17 cellular contexts compared by ENCODE assay signal in genomic region chr20:38471245-38471644, GRCh38. TPM values are rescaled to one million over a fixed set of nuclear protein-coding genes. Genes with fewer than 3 reads are reported as not detected.
DNase-seq lines count a peak whose midpoint lies in the region; ATAC-seq, FAIRE-seq and TF ChIP-seq lines count a peak whose summit lies in the region.
"Had no signal": no experiment of that assay in that cellular context is flagged by ENCODE, and none has a peak within 500 bp of the region (broad histone marks: within the 10 kb centered on the region; RNA-seq: fewer than 3 reads in every experiment).

No MANE protein-coding gene starts in this region.

- H2BK120ac ChIP-seq in H1 (replicated peaks; ENCODE audit: low read depth, low read length), result no peak overlapping the region
- no peak overlapping the region for H2BK120ac ChIP-seq in neuronal stem cell (ENCODE audit: low read depth, low read length)

- H3K4me3 Mint-ChIP-seq in CD8-positive, alpha-beta memory T cell, result peak overlapping the region in 4 of 7 donors; percentile 38 to 60 (median 42)
- peak overlapping the region in 3 of 4 donors; percentile 5 to 38 (median 23) for H3K4me3 Mint-ChIP-seq in IgD-negative memory B cell

- WGBS in H1 (ENCODE audit: extremely low coverage in 1 of 2, insufficient coverage in 1 of 2, insufficient read length in 1 of 2, insufficient replicate concordance in 2 of 2, low coverage in 1 of 2, low lambda C conversion rate in 2 of 2, missing lambda C conversion rate in 1 of 2), 2 experiments, result 92% methylated on average over 1 of the region's 1 CpG; no CpG with 5 or more reads in 1 of the 2 experiments
- no CpG with 5 or more reads among the region's 1 CpG for WGBS in neuronal stem cell (ENCODE audit: extremely low coverage in 2 of 2, insufficient read length in 2 of 2, insufficient replicate concordance in 1 of 2), 2 donors
- 83 to 86% methylated on average over 1 of the region's 1 CpG for WGBS in esophagus squamous epithelium, 2 donors

- H3K4me1 ChIP-seq in CD8-positive, alpha-beta memory T cell (ENCODE audit: insufficient read depth, low read length), result peaks cover 29% of the 10 kb centered on the region
- H3K4me1 ChIP-seq in H1 (replicated peaks in 1 of 4; ENCODE audit: control insufficient read depth in 3 of 4, insufficient read depth in 4 of 4, low read length in 3 of 4), result peaks cover 0 to 8% (median 4%) of the 10 kb centered on the region in 4 experiments; a peak in 6 of 7 replicates
- peaks cover 5 to 14% of the 10 kb centered on the region in 2 donors for H3K4me1 ChIP-seq in neuronal stem cell (ENCODE audit: control insufficient read depth in 2 of 2, insufficient read depth in 1 of 2, low read depth in 1 of 2, low read length in 2 of 2)
- peaks cover 16 to 37% (median 21%) of the 10 kb centered on the region in 3 donors for H3K4me1 ChIP-seq in esophagus squamous epithelium
- H3K4me1 ChIP-seq: BE2C had no signal

- peaks cover 0 to 4% of the 10 kb centered on the region in 2 donors for H3K27me3 Mint-ChIP-seq in CD8-positive, alpha-beta memory T cell
- no peaks in the 10 kb centered on the region for H3K27me3 Mint-ChIP-seq in IgD-negative memory B cell

- H3K79me1 ChIP-seq in H1 (ENCODE audit: low read depth, low read length) (peaks cover 11% of the 10 kb centered on the region; the same call in 1 of the 2 replicates), neuronal stem cell (ENCODE audit: low read depth, low read length) (peaks cover under 1% of the 10 kb centered on the region)

- no peak overlapping the region for H3K23ac ChIP-seq in H1 (ENCODE audit: insufficient read length)
- no peak overlapping the region for H3K23ac ChIP-seq in neuronal stem cell (ENCODE audit: low read depth, low read length, poor library complexity)

- H3K4me2 ChIP-seq in H1 (ENCODE audit: insufficient read depth in 1 of 2, low read depth in 2 of 2, low read length in 2 of 2), result peak overlapping the region in 1 of 2 experiments; percentile 66; a peak in 1 of 4 replicates
- no peak overlapping the region for H3K4me2 ChIP-seq in neuronal stem cell (ENCODE audit: insufficient read depth, low read length, poor library complexity, severe bottlenecking)

- H3K9me3 Mint-ChIP-seq in CD8-positive, alpha-beta memory T cell, result no peaks in the 10 kb centered on the region
- no peaks in the 10 kb centered on the region for H3K9me3 Mint-ChIP-seq in IgD-negative memory B cell
- H3K9me3 Mint-ChIP-seq: activated T-cell treated with anti-CD3 and anti-CD28 coated beads, Interleukin-2, amount 50 U/mL, for 72 hours; HFFc6 had no signal

- H2BK20ac ChIP-seq in H1 (ENCODE audit: low read length), result no peak overlapping the region

- no peak overlapping the region for H2BK12ac ChIP-seq in H1 (ENCODE audit: low read depth, low read length)
- no peak overlapping the region for H2BK12ac ChIP-seq in neuronal stem cell (ENCODE audit: low read length)

- H3K18ac ChIP-seq in H1 (ENCODE audit: extremely low read depth, low read length), result no peak overlapping the region
- no peak overlapping the region for H3K18ac ChIP-seq in neuronal stem cell (ENCODE audit: low read length)

- intact Hi-C loops in esophagus squamous epithelium (cut with DNase I), result no loop called here

- FAIRE-seq in H1 (lab: Jason Lieb, UNC), result no peak

- H2BK15ac ChIP-seq in H1 (ENCODE audit: low read length) (peak overlapping the region; percentile 10; the same call in 1 of the 2 replicates), neuronal stem cell (ENCODE audit: low read length) (no peak overlapping the region)

- DNase-seq in CD8-positive, alpha-beta memory T cell, result no peak
- DNase-seq in H1 (ENCODE audit: low read depth in 1 of 2, low spot score in 2 of 2), result no peak
- DNase-seq in neuronal stem cell (ENCODE audit: low spot score), result no peak
- no peak for DNase-seq in esophagus squamous epithelium (lab: John Stamatoyannopoulos, UW)
- no peak for DNase-seq in kidney glomerular epithelial cell (lab: John Stamatoyannopoulos, UW)
- no peak for DNase-seq in MV-4-11 (lab: John Stamatoyannopoulos, UW)
- DNase-seq: activated CD4-positive, alpha-beta T cell treated with anti-CD3 and anti-CD28 coated beads for 4 hours; activated T-cell treated with anti-CD3 and anti-CD28 coated beads, Interleukin-2, amount 50 U/mL, for 72 hours; anterior cingulate cortex; BE2C; HFFc6; midbrain; NCI-H2029; NCI-H69 had no signal

- peak overlapping the region; percentile 63 for H2AFZ ChIP-seq in H1 (ENCODE audit: low read length)
- peak overlapping the region; percentile 86 for H2AFZ ChIP-seq in neuronal stem cell (ENCODE audit: low read length)

- no peak overlapping the region for H3K4me3 ChIP-seq in CD8-positive, alpha-beta memory T cell (ENCODE audit: low read length)
- no peak overlapping the region for H3K4me3 ChIP-seq in H1 (ENCODE audit: extremely low read depth in 1 of 4, insufficient read depth in 2 of 4, low read depth in 3 of 4, low read length in 4 of 4)
- H3K4me3 ChIP-seq in neuronal stem cell (ENCODE audit: low read length in 2 of 2), result no peak overlapping the region
- H3K4me3 ChIP-seq in esophagus squamous epithelium, result no peak overlapping the region

- no peak overlapping the region for H3K9ac ChIP-seq in H1 (replicated peaks in 1 of 4; ENCODE audit: extremely low read depth in 1 of 4, low read depth in 3 of 4, low read length in 3 of 4)
- no peak overlapping the region for H3K9ac ChIP-seq in neuronal stem cell (ENCODE audit: low read depth, low read length, poor library complexity)

- H2BK5ac ChIP-seq in H1 (ENCODE audit: low read depth, low read length), result no peak overlapping the region
- H2BK5ac ChIP-seq in neuronal stem cell (ENCODE audit: low read length), result no peak overlapping the region

- TF ChIP-seq CTCF in H1 (IDR thresholded peaks at IDR 0.05; ENCODE audit: control extremely low read depth in 1 of 3, insufficient read depth in 1 of 3, low read depth in 1 of 3, low read length in 3 of 3) (no peak), esophagus squamous epithelium (IDR thresholded peaks at IDR 0.05) (no peak)

- no peak for TF ChIP-seq RAD21 in H1 (IDR thresholded peaks at IDR 0.05 in 1 of 2, conservative IDR thresholded peaks at IDR 0.05 in 1 of 2; ENCODE audit: low read depth in 2 of 2, low read length in 2 of 2)

- POLR2A ChIA-PET in CD8-positive, alpha-beta memory T cell (lab: Charles Lee), result no interaction called here
- POLR2A ChIA-PET in H1 (lab: Charles Lee; ENCODE audit: partially characterized antibody), result interaction anchor here (1.1 to 7.0 kb wide), 3 partner anchors 23 to 132 kb away, joined by 5 to 73 read pairs (median 18); partner anchors contain the start of gene SNHG17

- TF ChIP-seq POLR2A in H1 (IDR thresholded peaks at IDR 0.05; ENCODE audit: control extremely low read depth in 1 of 2, low read depth in 2 of 2, low read length in 2 of 2) (no peak), esophagus squamous epithelium (IDR thresholded peaks at IDR 0.05) (no peak)

- ATAC-seq in GM18907 (IDR thresholded peaks at IDR 0.05; ENCODE audit: unreplicated experiment), result no peak
- ATAC-seq: activated T-cell treated with anti-CD3 and anti-CD28 coated beads, Interleukin-2, amount 50 U/mL, for 72 hours had no signal

- peaks cover 0 to 22% (median 0%) of the 10 kb centered on the region in 3 donors for H3K36me3 Mint-ChIP-seq in CD8-positive, alpha-beta memory T cell
- H3K36me3 Mint-ChIP-seq in IgD-negative memory B cell, result no peaks in the 10 kb centered on the region

- no peak overlapping the region for H3K4ac ChIP-seq in H1 (replicated peaks; ENCODE audit: insufficient read length, low read depth, low read length)
- no peak overlapping the region for H3K4ac ChIP-seq in neuronal stem cell (ENCODE audit: low read length)

- H3K9me3 ChIP-seq in CD8-positive, alpha-beta memory T cell (ENCODE audit: low read length), result no peaks in the 10 kb centered on the region
- H3K9me3 ChIP-seq in H1 (ENCODE audit: insufficient read depth in 2 of 2, low read depth in 1 of 2, low read length in 1 of 2) (no peaks in the 10 kb centered on the region), neuronal stem cell (replicated peaks in 1 of 2; ENCODE audit: control insufficient read depth in 2 of 2, insufficient read depth in 1 of 2, low read depth in 1 of 2, low read length in 2 of 2) (no peaks in the 10 kb centered on the region), esophagus squamous epithelium (no peaks in the 10 kb centered on the region)
- H3K9me3 ChIP-seq: BE2C, prostate gland had no signal

- H3K14ac ChIP-seq in H1 (ENCODE audit: insufficient read length), result no peak overlapping the region
- no peak overlapping the region for H3K14ac ChIP-seq in neuronal stem cell (ENCODE audit: low read length)

- H3K27ac Mint-ChIP-seq in CD8-positive, alpha-beta memory T cell, result peak overlapping the region in 7 of 8 donors; percentile 14 to 96 (median 89)
- H3K27ac Mint-ChIP-seq in IgD-negative memory B cell, result peak overlapping the region in 1 of 3 donors; percentile 68
- H3K27ac Mint-ChIP-seq: HFFc6 had no signal

- H3K23me2 ChIP-seq in H1 (ENCODE audit: low read depth, low read length), result peaks cover 5% of the 10 kb centered on the region

- H3K36me3 ChIP-seq in CD8-positive, alpha-beta memory T cell (ENCODE audit: insufficient read depth, low read length), result no peaks in the 10 kb centered on the region
- H3K36me3 ChIP-seq in H1 (ENCODE audit: control insufficient read depth in 2 of 4, insufficient read depth in 4 of 4, low read length in 3 of 4) (no peaks in the 10 kb centered on the region), neuronal stem cell (replicated peaks in 1 of 2; ENCODE audit: control insufficient read depth in 2 of 2, insufficient read depth in 2 of 2, low read length in 2 of 2) (peaks cover 0 to 7% of the 10 kb centered on the region in 2 donors), esophagus squamous epithelium (no peaks in the 10 kb centered on the region)
- H3K36me3 ChIP-seq: BE2C, prostate gland had no signal

- no peak for TF ChIP-seq EP300 in H1 (IDR thresholded peaks at IDR 0.05; ENCODE audit: borderline replicate concordance in 1 of 2, low read depth in 2 of 2, low read length in 2 of 2)

- H2AK5ac ChIP-seq in H1 (ENCODE audit: low read depth, low read length) (no peak overlapping the region; the same call in 1 of the 2 replicates), neuronal stem cell (ENCODE audit: low read depth, low read length) (no peak overlapping the region)

- no peak overlapping the region for H4K91ac ChIP-seq in H1 (replicated peaks; ENCODE audit: insufficient read length, low read length)
- no peak overlapping the region for H4K91ac ChIP-seq in neuronal stem cell (ENCODE audit: low read depth, low read length, poor library complexity)

- no peak overlapping the region for H3K27ac ChIP-seq in CD8-positive, alpha-beta memory T cell (ENCODE audit: low read depth, low read length)
- no peak overlapping the region for H3K27ac ChIP-seq in H1 (ENCODE audit: low read depth, low read length)
- no peak overlapping the region for H3K27ac ChIP-seq in neuronal stem cell (replicated peaks; ENCODE audit: low read length)
- H3K27ac ChIP-seq in esophagus squamous epithelium, result peak overlapping the region in 2 of 4 donors; percentile 97 to 98

- no peak overlapping the region for H4K5ac ChIP-seq in H1 (ENCODE audit: insufficient read length, low read depth, low read length)

- H3K27me3 ChIP-seq in CD8-positive, alpha-beta memory T cell (ENCODE audit: insufficient read depth, low read length, poor library complexity, severe bottlenecking), result no peaks in the 10 kb centered on the region
- no peaks in the 10 kb centered on the region; a peak in 1 of 7 replicates for H3K27me3 ChIP-seq in H1 (replicated peaks in 1 of 4; ENCODE audit: control insufficient read depth in 3 of 4, extremely low read depth in 1 of 4, insufficient read depth in 3 of 4, low read length in 3 of 4)
- peaks cover 0 to 9% (median 0%) of the 10 kb centered on the region in 3 experiments for H3K27me3 ChIP-seq in neuronal stem cell (ENCODE audit: control insufficient read depth in 3 of 3, insufficient read depth in 3 of 3, low read depth in 1 of 3, low read length in 3 of 3)
- H3K27me3 ChIP-seq in esophagus squamous epithelium, result no peaks in the 10 kb centered on the region
- H3K27me3 ChIP-seq: BE2C had no signal

- peaks cover 4 to 10% of the 10 kb centered on the region in 2 experiments for H4K20me1 ChIP-seq in H1 (replicated peaks in 1 of 2; ENCODE audit: control insufficient read depth in 1 of 2, insufficient read depth in 2 of 2, low read length in 2 of 2)

- H3K56ac ChIP-seq in H1 (replicated peaks; ENCODE audit: insufficient read length, low read depth, low read length), result no peak overlapping the region

- CTCF ChIA-PET in CD8-positive, alpha-beta memory T cell (lab: Charles Lee), result interaction anchor here (4.2 kb wide), 1 partner anchor 25 kb away, joined by 26 read pairs; no protein-coding TSS in a partner anchor
- CTCF ChIA-PET in H1 (lab: Charles Lee; ENCODE audit: partially characterized antibody), result interaction anchor here (1.2 to 7.9 kb wide), 5 partner anchors 13 to 129 kb away, joined by 3 to 60 read pairs (median 16); partner anchors contain the start of gene SNHG17

- H4K8ac ChIP-seq in H1 (ENCODE audit: extremely low read depth, insufficient read depth, low read length), result no peak overlapping the region
- peak overlapping the region; percentile 33 for H4K8ac ChIP-seq in neuronal stem cell (ENCODE audit: low read depth, low read length)

- H3K79me2 ChIP-seq in H1 (ENCODE audit: control insufficient read depth in 1 of 2, insufficient read depth in 2 of 2, low read length in 2 of 2), result peaks cover 13 to 29% of the 10 kb centered on the region in 2 experiments; a peak in 3 of 4 replicates

- H3K4me1 Mint-ChIP-seq in CD8-positive, alpha-beta memory T cell, result peaks cover 30 to 43% (median 42%) of the 10 kb centered on the region in 3 donors
- H3K4me1 Mint-ChIP-seq in IgD-negative memory B cell, result peaks cover 13 to 34% (median 22%) of the 10 kb centered on the region in 3 donors

RNA-seq across cellular contexts. Expression of gene RALGAPB, which starts 1.4 kb away (rescaled TPM):
- 10 to 100 TPM; 33.8 to 35.0 TPM for total RNA-seq in CD8-positive, alpha-beta memory T cell
- 13.9 TPM for polyA plus RNA-seq in CD8-positive, alpha-beta memory T cell
- polyA plus RNA-seq in IgD-negative memory B cell (13.0 TPM), H1 (2011; rRNA removed) (9.2 and 10.6 TPM in 2 replicates)
- 33.8 and 35.1 TPM in 2 replicates for total RNA-seq in H1 (2021; fragmentation: NEBNext Ultra II Directional; extraction: Animal tissue kit (Norgen Biotek cat#: 25700))
- polyA plus RNA-seq in H1 (2011; cell fraction: cytosol; rRNA removed), result 11.4 TPM
- polyA plus RNA-seq in H1 (2011; cell fraction: nucleus; rRNA removed), result 14.1 TPM
- polyA plus RNA-seq in H1 (2012, experiment 1 of 2), result 13.1 to 23.1 TPM (median 17.6 TPM) in 4 replicates
- 1.3 TPM for polyA plus RNA-seq in H1 (2012, experiment 2 of 2)
- polyA plus RNA-seq in H1 (2013, experiment 1 of 2), result 15.9 TPM
- 14.4 TPM for polyA plus RNA-seq in H1 (2013, experiment 2 of 2)
- polyA minus RNA-seq in H1 (2011; rRNA and poly(A)+ RNA removed), result 38.8 and 46.1 TPM in 2 replicates
- 21.9 TPM for polyA minus RNA-seq in H1 (2011; cell fraction: cytosol; rRNA and poly(A)+ RNA removed)
- 55.1 TPM for polyA minus RNA-seq in H1 (2011; cell fraction: nucleus; rRNA and poly(A)+ RNA removed)
- polyA plus RNA-seq in neuronal stem cell (2013, experiment 1 of 2), result 13.5 TPM
- 13.4 TPM for polyA plus RNA-seq in neuronal stem cell (2013, experiment 2 of 2)
- 10 to 100 TPM; 17.4 to 38.5 (median 26.9) TPM for total RNA-seq in esophagus squamous epithelium

RNA-seq across cellular contexts. Expression of gene SNHG17, which starts 36.1 kb away (rescaled TPM):
- total RNA-seq in CD8-positive, alpha-beta memory T cell, result 100 to 1,000 TPM; 211 to 216 TPM
- 107 TPM for polyA plus RNA-seq in CD8-positive, alpha-beta memory T cell
- polyA plus RNA-seq in IgD-negative memory B cell (114 TPM), H1 (2011; rRNA removed) (59.4 and 74.4 TPM in 2 replicates)
- 59.8 and 63.1 TPM in 2 replicates for total RNA-seq in H1 (2021; fragmentation: NEBNext Ultra II Directional; extraction: Animal tissue kit (Norgen Biotek cat#: 25700))
- 64.2 TPM for polyA plus RNA-seq in H1 (2011; cell fraction: cytosol; rRNA removed)
- 124 TPM for polyA plus RNA-seq in H1 (2011; cell fraction: nucleus; rRNA removed)
- polyA plus RNA-seq in H1 (2012, experiment 1 of 2), result 52.5 to 70.9 TPM (median 66.4 TPM) in 4 replicates
- polyA plus RNA-seq in H1 (2012, experiment 2 of 2), result 64.6 TPM
- 64.7 TPM for polyA plus RNA-seq in H1 (2013, experiment 1 of 2)
- 63.4 TPM for polyA plus RNA-seq in H1 (2013, experiment 2 of 2)
- polyA minus RNA-seq in H1 (2011; rRNA and poly(A)+ RNA removed), result 38.6 and 54.0 TPM in 2 replicates
- polyA minus RNA-seq in H1 (2011; cell fraction: cytosol; rRNA and poly(A)+ RNA removed), result 35.5 TPM
- polyA minus RNA-seq in H1 (2011; cell fraction: nucleus; rRNA and poly(A)+ RNA removed), result 66.0 TPM
- 32.9 TPM for polyA plus RNA-seq in neuronal stem cell (2013, experiment 1 of 2)
- polyA plus RNA-seq in neuronal stem cell (2013, experiment 2 of 2), result 35.4 TPM
- 10 to 100 TPM; 17.9 to 37.7 (median 28.0) TPM for total RNA-seq in esophagus squamous epithelium
